Comparison of ENCODE assay signal across 11 cellular contexts in genomic region chr1:226657788-226658537, GRCh38.
DNase-seq lines count a peak whose midpoint lies in the region; FAIRE-seq and TF ChIP-seq lines count a peak whose summit lies in the region.
"Had no signal": no experiment of that assay in that cellular context is flagged by ENCODE, and none has a peak within 500 bp of the region (broad histone marks: within the 10 kb centered on the region; RNA-seq: fewer than 3 reads in every experiment).

No MANE protein-coding gene starts in this region.

- no peak for FAIRE-seq in astrocyte (lab: Jason Lieb, UNC)

- no peak for DNase-seq in CD4-positive, alpha-beta memory T cell
- peak; percentile 58 for DNase-seq in NCI-H1694 (lab: John Stamatoyannopoulos, UW)
- DNase-seq in astrocyte (ENCODE audit: low read depth), result no peak
- DNase-seq in neural crest cell (ENCODE audit: low read depth, low spot score), result no peak
- no peak for DNase-seq in cortex of kidney (lab: John Stamatoyannopoulos, UW)
- no peak for DNase-seq in testis
- no peak for DNase-seq in stimulated activated CD4-positive, alpha-beta T cell treated with anti-CD3 and anti-CD28 coated beads, Interleukin-4, amount 100 ng/mL, for 1 hour
- no peak for DNase-seq in effector memory CD4-positive, alpha-beta T cell
- DNase-seq: EL had no signal

- no peak for TF ChIP-seq POLR2A in testis (IDR thresholded peaks at IDR 0.05)

- peak overlapping the region in 5 of 8 donors; percentile 24 to 88 (median 48) for H3K4me3 Mint-ChIP-seq in CD4-positive, alpha-beta memory T cell
- H3K4me3 Mint-ChIP-seq in astrocyte (ENCODE audit: unreplicated experiment), result no peak overlapping the region
- peak overlapping the region; percentile 19 for H3K4me3 Mint-ChIP-seq in neural crest cell
- H3K4me3 Mint-ChIP-seq: dendritic cell treated with granulocyte-macrophage colony-stimulating factor and Interleukin-4, amounts not matched to agents 40 ng/mL and 50 ng/mL, for 4 days had no signal

- no peaks in the 10 kb centered on the region for H3K4me1 ChIP-seq in CD4-positive, alpha-beta memory T cell (ENCODE audit: insufficient read depth, low read length)
- H3K4me1 ChIP-seq in astrocyte (ENCODE audit: insufficient read depth, low read length) (peaks cover 61% of the 10 kb centered on the region), testis (peaks cover 61% of the 10 kb centered on the region)
- H3K4me1 ChIP-seq in effector memory CD4-positive, alpha-beta T cell (ENCODE audit: control insufficient read depth, insufficient read depth, low read length, poor library complexity, severe bottlenecking), result no peaks in the 10 kb centered on the region

- no peak overlapping the region for H3K4me3 ChIP-seq in CD4-positive, alpha-beta memory T cell (ENCODE audit: low read length in 2 of 2)
- H3K4me3 ChIP-seq in astrocyte (ENCODE audit: insufficient read depth, low read depth, low read length) (no peak overlapping the region), testis (no peak overlapping the region)
- H3K4me3 ChIP-seq in effector memory CD4-positive, alpha-beta T cell (ENCODE audit: insufficient read depth, low read depth, low read length, poor library complexity, severe bottlenecking), result no peak overlapping the region
- H3K4me3 ChIP-seq: left lung had no signal

- no peak for TF ChIP-seq CTCF in astrocyte (IDR thresholded peaks at IDR 0.05; ENCODE audit: insufficient read depth, low read depth, low read length)
- TF ChIP-seq CTCF in neural crest cell (conservative IDR thresholded peaks at IDR 0.05), result no peak
- TF ChIP-seq CTCF in testis (IDR thresholded peaks at IDR 0.05), result no peak

- H3K36me3 ChIP-seq in CD4-positive, alpha-beta memory T cell (ENCODE audit: insufficient read depth, low read length), result peaks cover 6% of the 10 kb centered on the region
- H3K36me3 ChIP-seq in astrocyte (ENCODE audit: insufficient read depth, low read length), result no peaks in the 10 kb centered on the region
- no peaks in the 10 kb centered on the region for H3K36me3 ChIP-seq in testis (ENCODE audit: low read depth, missing control alignments)
- peaks cover 2% of the 10 kb centered on the region for H3K36me3 ChIP-seq in effector memory CD4-positive, alpha-beta T cell (ENCODE audit: control insufficient read depth, insufficient read depth, low read length)
- H3K36me3 ChIP-seq: left lung had no signal

- H3K9me3 ChIP-seq in CD4-positive, alpha-beta memory T cell (ENCODE audit: control insufficient read depth in 1 of 2, low read length in 2 of 2), result no peaks in the 10 kb centered on the region
- H3K9me3 ChIP-seq in astrocyte (ENCODE audit: insufficient read depth, low read depth, low read length) (no peaks in the 10 kb centered on the region), testis (no peaks in the 10 kb centered on the region)
- no peaks in the 10 kb centered on the region for H3K9me3 ChIP-seq in effector memory CD4-positive, alpha-beta T cell (ENCODE audit: control insufficient read depth, low read length)
- H3K9me3 ChIP-seq: left lung had no signal

- CTCF ChIA-PET in CD4-positive, alpha-beta memory T cell (lab: Charles Lee; ENCODE audit: partially characterized antibody), result interaction anchor here (0.9 to 2.2 kb wide), 3 partner anchors 8 to 31 kb away, joined by 4 to 5 read pairs (median 4); no protein-coding TSS in a partner anchor

- intact Hi-C loops in CD4-positive, alpha-beta memory T cell (cut with micrococcal nuclease), result loop anchor here (5.0 kb wide), 1 partner anchor 34 kb away; no protein-coding TSS in a partner anchor
- intact Hi-C loops in testis (cut with DNase I; ENCODE audit: low total_unique reads), result no loop called here

- no peaks in the 10 kb centered on the region for H3K79me2 ChIP-seq in astrocyte (ENCODE audit: insufficient read depth, low read length)

- no peak overlapping the region for H3K4me2 ChIP-seq in astrocyte (ENCODE audit: low read length)

- H3K9ac ChIP-seq in astrocyte (ENCODE audit: low read length), result peak overlapping the region; percentile 22

- H3K36me3 Mint-ChIP-seq in CD4-positive, alpha-beta memory T cell, result peaks cover 4 to 47% of the 10 kb centered on the region in 2 donors
- H3K36me3 Mint-ChIP-seq in astrocyte (ENCODE audit: low read depth, unreplicated experiment) (no peaks in the 10 kb centered on the region), neural crest cell (ENCODE audit: low read depth) (no peaks in the 10 kb centered on the region)

- peaks cover 0 to 91% (median 39%) of the 10 kb centered on the region in 4 donors for H3K4me1 Mint-ChIP-seq in CD4-positive, alpha-beta memory T cell
- H3K4me1 Mint-ChIP-seq in astrocyte (ENCODE audit: low read depth, unreplicated experiment) (peaks cover 62% of the 10 kb centered on the region), neural crest cell (peaks cover 86% of the 10 kb centered on the region)

- POLR2A ChIA-PET in CD4-positive, alpha-beta memory T cell (lab: Charles Lee; ENCODE audit: partially characterized antibody), result interaction anchor here (0.7 to 6.7 kb wide), 6 partner anchors 10 to 333 kb away, joined by 3 to 114 read pairs (median 7); partner anchors contain the start of gene ITPKB

- no peak overlapping the region for H3K27ac ChIP-seq in CD4-positive, alpha-beta memory T cell (ENCODE audit: low read depth, low read length)
- no peak overlapping the region for H3K27ac ChIP-seq in astrocyte (ENCODE audit: low read depth, low read length)
- peak overlapping the region in 1 of 2 donors; percentile 65 for H3K27ac ChIP-seq in testis
- no peak overlapping the region for H3K27ac ChIP-seq in effector memory CD4-positive, alpha-beta T cell (ENCODE audit: insufficient read depth, low read length, poor library complexity, severe bottlenecking)

- H3K27ac Mint-ChIP-seq in CD4-positive, alpha-beta memory T cell, result peak overlapping the region in 4 of 7 donors; percentile 55 to 97 (median 92)
- peak overlapping the region; percentile 24 for H3K27ac Mint-ChIP-seq in astrocyte (ENCODE audit: unreplicated experiment)
- peak overlapping the region; percentile 96 for H3K27ac Mint-ChIP-seq in neural crest cell (ENCODE audit: unreplicated experiment)

- WGBS in testis, 2 donors, result 62 to 67% methylated on average over 11 of the region's 11 CpGs

- H3K9me3 Mint-ChIP-seq in CD4-positive, alpha-beta memory T cell, result peaks cover 0 to 2% (median 0%) of the 10 kb centered on the region in 8 donors
- H3K9me3 Mint-ChIP-seq in astrocyte (ENCODE audit: unreplicated experiment) (no peaks in the 10 kb centered on the region), neural crest cell (no peaks in the 10 kb centered on the region)
- H3K9me3 Mint-ChIP-seq: dendritic cell treated with granulocyte-macrophage colony-stimulating factor and Interleukin-4, amounts not matched to agents 40 ng/mL and 50 ng/mL, for 4 days had no signal

- no peaks in the 10 kb centered on the region for H4K20me1 ChIP-seq in astrocyte (ENCODE audit: insufficient read depth, low read length)

- H3K27me3 Mint-ChIP-seq in CD4-positive, alpha-beta memory T cell, result no peaks in the 10 kb centered on the region
- no peaks in the 10 kb centered on the region for H3K27me3 Mint-ChIP-seq in astrocyte (ENCODE audit: low read depth, unreplicated experiment)
- H3K27me3 Mint-ChIP-seq in neural crest cell (ENCODE audit: low read depth), result no peaks in the 10 kb centered on the region
- H3K27me3 Mint-ChIP-seq: dendritic cell treated with granulocyte-macrophage colony-stimulating factor and Interleukin-4, amounts not matched to agents 40 ng/mL and 50 ng/mL, for 4 days had no signal

- H2AFZ ChIP-seq in astrocyte (ENCODE audit: low read depth, low read length), result no peak overlapping the region

- H3K27me3 ChIP-seq in CD4-positive, alpha-beta memory T cell (ENCODE audit: insufficient read depth, low read length), result no peaks in the 10 kb centered on the region
- no peaks in the 10 kb centered on the region for H3K27me3 ChIP-seq in astrocyte (ENCODE audit: insufficient read depth, low read length)
- no peaks in the 10 kb centered on the region for H3K27me3 ChIP-seq in testis
- H3K27me3 ChIP-seq in effector memory CD4-positive, alpha-beta T cell (replicated peaks; ENCODE audit: control insufficient read depth, insufficient read depth, low read length, poor library complexity, severe bottlenecking), result no peaks in the 10 kb centered on the region
- H3K27me3 ChIP-seq: left lung had no signal

Comparison
In these comparisons a context has a peak if more than half of its experiments do, and no peak if none do; other contexts are left out.
1. H3K27ac Mint-ChIP-seq: peak in every context shown above with its lines; median percentile 96 in neural crest cell; 92 in CD4-positive, alpha-beta memory T cell; 24 in astrocyte.